10 cellular contexts compared by ENCODE assay signal in genomic region chr10:33332183-33333031, GRCh38. TPM values are rescaled to one million over a fixed set of nuclear protein-coding genes. Genes with fewer than 3 reads are reported as not detected.
DNase-seq lines count a peak whose midpoint lies in the region; ATAC-seq and TF ChIP-seq lines count a peak whose summit lies in the region.
"Had no signal": no experiment of that assay in that cellular context is flagged by ENCODE, and none has a peak within 500 bp of the region (broad histone marks: within the 10 kb centered on the region; RNA-seq: fewer than 3 reads in every experiment).

No MANE protein-coding gene starts in this region.

- H3K4me3 ChIP-seq in endocrine pancreas (ENCODE audit: control insufficient read depth, insufficient read depth, low read length): peak overlapping the region; percentile 88
- H3K4me3 ChIP-seq in mesendoderm (ENCODE audit: low read length): no peak overlapping the region
- H3K4me3 ChIP-seq in upper lobe of right lung: peak overlapping the region; percentile 85

- H4K5ac ChIP-seq in mesendoderm (ENCODE audit: low read length): no peak overlapping the region

- no peak for ATAC-seq in upper lobe of right lung

- no peaks in the 10 kb centered on the region for H3K79me2 ChIP-seq in mesendoderm (ENCODE audit: control insufficient read depth, insufficient read depth, low read length)

- peak overlapping the region; percentile 23 for H3K4ac ChIP-seq in mesendoderm (ENCODE audit: low read depth, low read length)

- peak overlapping the region; percentile 18 for H3K4me2 ChIP-seq in mesendoderm (ENCODE audit: low read length)

- no CpG with 5 or more reads among the region's 4 CpGs for WGBS in mesendoderm (ENCODE audit: extremely low coverage, insufficient coverage, low lambda C conversion rate)

- intact Hi-C loops in upper lobe of right lung (cut with DNase I): loop anchor here (10.0 kb wide), 1 partner anchor 1302 kb away; no protein-coding TSS in a partner anchor

- H3K4me1 ChIP-seq in endocrine pancreas (ENCODE audit: control insufficient read depth, insufficient read depth, low read length) (peaks cover 16% of the 10 kb centered on the region), mesendoderm (ENCODE audit: control insufficient read depth, low read depth, low read length) (peaks cover 2% of the 10 kb centered on the region), upper lobe of right lung (peaks cover 27% of the 10 kb centered on the region)

- no peak overlapping the region for H2BK15ac ChIP-seq in mesendoderm (replicated peaks; ENCODE audit: low read depth)

- DNase-seq in NCI-H748 (lab: John Stamatoyannopoulos, UW; ENCODE audit: unreplicated experiment) (peak; percentile 35), NCI-H748 treated with DMSO at 0.1 percent for 48 hours (lab: John Stamatoyannopoulos, UW) (no peak), mesendoderm (peak; percentile 31), upper lobe of right lung (no peak), NCI-H2107 treated with DMSO at 0.1 percent for 48 hours (lab: John Stamatoyannopoulos, UW; ENCODE audit: unreplicated experiment) (no peak)
- DNase-seq in activated naive CD4-positive, alpha-beta T cell (lab: John Stamatoyannopoulos, UW): no peak
- no peak for DNase-seq in stimulated activated CD4-positive, alpha-beta T cell treated with anti-CD3 and anti-CD28 coated beads, Interleukin-2, amount 100 ng/mL, for 24 hours
- DNase-seq: ACHN, posterior cingulate gyrus had no signal

- no peak overlapping the region for H2BK5ac ChIP-seq in mesendoderm (ENCODE audit: low read length)

- peaks cover 3% of the 10 kb centered on the region for H3K36me3 ChIP-seq in endocrine pancreas (ENCODE audit: control insufficient read depth, insufficient read depth, low read length)
- no peaks in the 10 kb centered on the region for H3K36me3 ChIP-seq in mesendoderm (ENCODE audit: control insufficient read depth, insufficient read depth, low read length)
- peaks cover 7% of the 10 kb centered on the region for H3K36me3 ChIP-seq in upper lobe of right lung

- no peak overlapping the region for H2AK5ac ChIP-seq in mesendoderm (ENCODE audit: low read length)

- H2BK120ac ChIP-seq in mesendoderm (ENCODE audit: low read depth, low read length): no peak overlapping the region

- H3K79me1 ChIP-seq in mesendoderm (ENCODE audit: low read length): no peaks in the 10 kb centered on the region

- H3K56ac ChIP-seq in mesendoderm (ENCODE audit: low read length): peak overlapping the region; percentile 46

- no peak overlapping the region for H3K23ac ChIP-seq in mesendoderm (ENCODE audit: low read length)

- no peak overlapping the region for H4K8ac ChIP-seq in mesendoderm (ENCODE audit: low read depth, low read length)

- H3K9me3 ChIP-seq in endocrine pancreas (ENCODE audit: control insufficient read depth, low read length) (no peaks in the 10 kb centered on the region), upper lobe of right lung (no peaks in the 10 kb centered on the region)

- H3K9ac ChIP-seq in endocrine pancreas (ENCODE audit: control insufficient read depth, insufficient read depth, low read length) (peak overlapping the region; percentile 31), mesendoderm (ENCODE audit: low read length) (peak overlapping the region; percentile 12)

- peak overlapping the region; percentile 11 for H3K27ac ChIP-seq in mesendoderm (ENCODE audit: low read depth, low read length)
- H3K27ac ChIP-seq in upper lobe of right lung: peak overlapping the region; percentile 95

- H3K27me3 ChIP-seq in endocrine pancreas (ENCODE audit: control insufficient read depth, insufficient read depth, low read length): no peaks in the 10 kb centered on the region
- peaks cover under 1% of the 10 kb centered on the region for H3K27me3 ChIP-seq in mesendoderm (ENCODE audit: insufficient read depth, low read length, poor library complexity)
- H3K27me3 ChIP-seq in upper lobe of right lung: no peaks in the 10 kb centered on the region

- peak overlapping the region; percentile 71 for H3K18ac ChIP-seq in mesendoderm (ENCODE audit: low read length)

- no peak for TF ChIP-seq CTCF in upper lobe of right lung (IDR thresholded peaks at IDR 0.05)

RNA-seq across cellular contexts. Expression of gene NRP1, which starts 2.1 kb away (rescaled TPM):
- 2.4 TPM for polyA plus RNA-seq in mesendoderm (2013, experiment 1 of 2)
- polyA plus RNA-seq in mesendoderm (2013, experiment 2 of 2): 2.0 TPM
- 139 TPM for total RNA-seq in upper lobe of right lung

Comparison
In these comparisons a context has a peak if more than half of its experiments do, and no peak if none do; other contexts are left out.
1. DNase-seq: peak in NCI-H748 (single experiment) and mesendoderm (single experiment); none in NCI-H748 treated with DMSO at 0.1 percent for 48 hours (single experiment), upper lobe of right lung (single experiment), activated naive CD4-positive, alpha-beta T cell (0 of 4), NCI-H2107 treated with DMSO at 0.1 percent for 48 hours (single experiment) and stimulated activated CD4-positive, alpha-beta T cell treated with anti-CD3 and anti-CD28 coated beads, Interleukin-2, amount 100 ng/mL, for 24 hours (0 of 2).